Comparison of ENCODE assay signal across 16 cellular contexts in genomic region chr5:71925608-71926091, GRCh38.
DNase-seq lines count a peak whose midpoint lies in the region; ATAC-seq, FAIRE-seq and TF ChIP-seq lines count a peak whose summit lies in the region.
"Had no signal": no experiment of that assay in that cellular context is flagged by ENCODE, and none has a peak within 500 bp of the region (broad histone marks: within the 10 kb centered on the region; RNA-seq: fewer than 3 reads in every experiment).

No MANE protein-coding gene starts in this region.

- ATAC-seq in GM19023 (IDR thresholded peaks at IDR 0.05; ENCODE audit: unreplicated experiment), result no peak
- ATAC-seq in HG02642 (IDR thresholded peaks at IDR 0.05; ENCODE audit: poor library complexity, unreplicated experiment), result no peak
- ATAC-seq: activated CD8-positive, alpha-beta memory T cell treated with anti-CD3 and anti-CD28 coated beads, Interleukin-2, amount 10 ng/mL, durations not matched to agents 7 days and 5 days had no signal

- H3K36me3 Mint-ChIP-seq in osteocyte (ENCODE audit: unreplicated experiment), result peaks cover 2% of the 10 kb centered on the region
- no peaks in the 10 kb centered on the region for H3K36me3 Mint-ChIP-seq in activated naive CD4-positive, alpha-beta T cell treated with anti-CD3 and anti-CD28 coated beads, Interleukin-2, amount 10 ng/mL, durations not matched to agents 7 days and 5 days
- H3K36me3 Mint-ChIP-seq: activated CD8-positive, alpha-beta memory T cell treated with anti-CD3 and anti-CD28 coated beads, Interleukin-2, amount 10 ng/mL, durations not matched to agents 7 days and 5 days had no signal

- in situ Hi-C loops in G401 (cut with HindIII; ENCODE audit: low sequenced_read_pairs), result no loop called here

- no peak for FAIRE-seq in GM12891 (lab: Jason Lieb, UNC)
- FAIRE-seq: G401.6 had no signal

- no peaks in the 10 kb centered on the region for H3K27me3 Mint-ChIP-seq in osteocyte (ENCODE audit: unreplicated experiment)
- H3K27me3 Mint-ChIP-seq in activated naive CD4-positive, alpha-beta T cell treated with anti-CD3 and anti-CD28 coated beads, Interleukin-2, amount 10 ng/mL, durations not matched to agents 7 days and 5 days, result peaks cover 10% of the 10 kb centered on the region

- no peak for TF ChIP-seq EP300 in esophagus muscularis mucosa (IDR thresholded peaks at IDR 0.05)

- peak; percentile 13 for DNase-seq in G401 (ENCODE audit: low spot score)
- peak; percentile 82 for DNase-seq in NCI-H69 (lab: John Stamatoyannopoulos, UW)
- DNase-seq in esophagus muscularis mucosa (ENCODE audit: extremely low spot score), result peak; percentile 86
- no peak for DNase-seq in osteocyte (ENCODE audit: extremely low spot score, unreplicated experiment)
- DNase-seq in GM12891 (ENCODE audit: insufficient read length, low spot score), result no peak
- no peak for DNase-seq in activated naive CD4-positive, alpha-beta T cell treated with anti-CD3 and anti-CD28 coated beads, Interleukin-2, amount 10 ng/mL, durations not matched to agents 7 days and 5 days
- DNase-seq: activated CD8-positive, alpha-beta memory T cell treated with anti-CD3 and anti-CD28 coated beads, Interleukin-2, amount 10 ng/mL, durations not matched to agents 7 days and 5 days; activated naive CD4-positive, alpha-beta T cell treated with anti-CD3 and anti-CD28 coated beads for 36 hours; colonic mucosa; SJCRH30; stimulated activated CD4-positive, alpha-beta T cell treated with anti-CD3 and anti-CD28 coated beads, Interleukin-4, amount 100 ng/mL, for 1 hour; stimulated activated naive CD4-positive, alpha-beta T cell had no signal

- H3K4me1 Mint-ChIP-seq in osteocyte (ENCODE audit: unreplicated experiment), result peaks cover 28% of the 10 kb centered on the region
- H3K4me1 Mint-ChIP-seq in activated naive CD4-positive, alpha-beta T cell treated with anti-CD3 and anti-CD28 coated beads, Interleukin-2, amount 10 ng/mL, durations not matched to agents 7 days and 5 days, result no peaks in the 10 kb centered on the region
- H3K4me1 Mint-ChIP-seq: activated CD8-positive, alpha-beta memory T cell treated with anti-CD3 and anti-CD28 coated beads, Interleukin-2, amount 10 ng/mL, durations not matched to agents 7 days and 5 days had no signal

- H3K27ac Mint-ChIP-seq in osteocyte (ENCODE audit: unreplicated experiment), result peak overlapping the region; percentile 91
- no peak overlapping the region for H3K27ac Mint-ChIP-seq in activated naive CD4-positive, alpha-beta T cell treated with anti-CD3 and anti-CD28 coated beads, Interleukin-2, amount 10 ng/mL, durations not matched to agents 7 days and 5 days
- H3K27ac Mint-ChIP-seq: activated CD8-positive, alpha-beta memory T cell treated with anti-CD3 and anti-CD28 coated beads, Interleukin-2, amount 10 ng/mL, durations not matched to agents 7 days and 5 days; activated naive CD4-positive, alpha-beta T cell treated with anti-CD3 and anti-CD28 coated beads for 36 hours; progenitor cell of endocrine pancreas had no signal

- peaks cover 0 to 12% (median 0%) of the 10 kb centered on the region in 4 donors for H3K9me3 ChIP-seq in esophagus muscularis mucosa
- H3K9me3 ChIP-seq: colonic mucosa, SJCRH30 had no signal

- H3K27me3 ChIP-seq in esophagus muscularis mucosa, result no peaks in the 10 kb centered on the region
- H3K27me3 ChIP-seq: colonic mucosa, SJCRH30 had no signal

- CTCF ChIA-PET in activated naive CD4-positive, alpha-beta T cell treated with anti-CD3 and anti-CD28 coated beads, Interleukin-2, amount 10 ng/mL, durations not matched to agents 7 days and 5 days (lab: Charles Lee), result no interaction called here

- WGBS in esophagus muscularis mucosa, result 20% methylated on average over 4 of the region's 4 CpGs

- intact Hi-C loops in esophagus muscularis mucosa (cut with DNase I), result no loop called here

- no peak overlapping the region for H3K4me3 ChIP-seq in esophagus muscularis mucosa
- H3K4me3 ChIP-seq: colonic mucosa, SJCRH30 had no signal

- H3K36me3 ChIP-seq in esophagus muscularis mucosa, result no peaks in the 10 kb centered on the region
- H3K36me3 ChIP-seq: colonic mucosa, SJCRH30 had no signal

- no peak overlapping the region for H3K4me3 Mint-ChIP-seq in osteocyte (ENCODE audit: unreplicated experiment)
- H3K4me3 Mint-ChIP-seq in activated naive CD4-positive, alpha-beta T cell treated with anti-CD3 and anti-CD28 coated beads, Interleukin-2, amount 10 ng/mL, durations not matched to agents 7 days and 5 days, result no peak overlapping the region
- H3K4me3 Mint-ChIP-seq: activated CD8-positive, alpha-beta memory T cell treated with anti-CD3 and anti-CD28 coated beads, Interleukin-2, amount 10 ng/mL, durations not matched to agents 7 days and 5 days; activated naive CD4-positive, alpha-beta T cell treated with anti-CD3 and anti-CD28 coated beads for 36 hours had no signal

- TF ChIP-seq POLR2A in esophagus muscularis mucosa (IDR thresholded peaks at IDR 0.05; ENCODE audit: low read depth) (no peak), GM12891 (IDR thresholded peaks at IDR 0.05; ENCODE audit: low read depth, low read length) (no peak)

- TF ChIP-seq CTCF in esophagus muscularis mucosa (IDR thresholded peaks at IDR 0.05), result no peak
- TF ChIP-seq CTCF in osteocyte (IDR thresholded peaks at IDR 0.05), result no peak

- peaks cover 12% of the 10 kb centered on the region for H3K9me3 Mint-ChIP-seq in osteocyte (ENCODE audit: unreplicated experiment)
- no peaks in the 10 kb centered on the region for H3K9me3 Mint-ChIP-seq in activated naive CD4-positive, alpha-beta T cell treated with anti-CD3 and anti-CD28 coated beads, Interleukin-2, amount 10 ng/mL, durations not matched to agents 7 days and 5 days

- peaks cover 18 to 42% (median 36%) of the 10 kb centered on the region in 4 donors for H3K4me1 ChIP-seq in esophagus muscularis mucosa
- H3K4me1 ChIP-seq: colonic mucosa, SJCRH30 had no signal

- peak overlapping the region; percentile 58 to 64 (median 60) for H3K27ac ChIP-seq in esophagus muscularis mucosa (replicated peaks in 1 of 4)
- H3K27ac ChIP-seq: colonic mucosa, SJCRH30 had no signal

TF ChIP-seq in GM12891, 5 proteins besides CTCF, POLR2A, EP300 and RAD21:
- no peak for TF ChIP-seq TAF1 (IDR thresholded peaks at IDR 0.05; ENCODE audit: low read depth, low read length)
- TF ChIP-seq SPI1 (IDR thresholded peaks at IDR 0.05; ENCODE audit: low read depth, low read length), result no peak
- no peak for TF ChIP-seq PAX5 (IDR thresholded peaks at IDR 0.05; ENCODE audit: insufficient read depth, low read length, severe bottlenecking)
- no peak for TF ChIP-seq POLR2AphosphoS5 (IDR thresholded peaks at IDR 0.05; ENCODE audit: low read depth, low read length)
- TF ChIP-seq POU2F2 (IDR thresholded peaks at IDR 0.05; ENCODE audit: low read depth, low read length), result no peak
TF ChIP-seq in GM12891: peak in this region for 0.

Comparison
In these comparisons a context has a peak if more than half of its experiments do, and no peak if none do; other contexts are left out.
1. DNase-seq: peak in G401 (single experiment), NCI-H69 (single experiment) and esophagus muscularis mucosa (single experiment); none in osteocyte (single experiment), GM12891 (single experiment) and activated naive CD4-positive, alpha-beta T cell treated with anti-CD3 and anti-CD28 coated beads, Interleukin-2, amount 10 ng/mL, durations not matched to agents 7 days and 5 days (single experiment).